In genomic region chr6:88619951-88620350, GRCh38 we compare ENCODE assay signal across 23 cellular contexts.
"Had no signal": no experiment of that assay in that cellular context is flagged by ENCODE, and none has a peak within 500 bp of the region (broad histone marks: within the 10 kb centered on the region; RNA-seq: fewer than 3 reads in every experiment).

No MANE protein-coding gene starts in this region.

- ATAC-seq: foreskin keratinocyte; left cardiac atrium; lower lobe of right lung; naive thymus-derived CD4-positive, alpha-beta T cell; psoas muscle; right lobe of liver; stimulated activated effector memory CD8-positive, alpha-beta T cell treated with anti-CD3 and anti-CD28 coated beads, Interleukin-12 subunit alpha, Interleukin-12 subunit beta, amount 100 ng/mL, for 72 hours; stimulated activated naive CD8-positive, alpha-beta T cell treated with anti-CD3 and anti-CD28 coated beads, Interleukin-15, Interleukin-2, amounts not matched to agents 100 U/mL and 50 U/mL, for 24 hours had no signal

- H3K36me3 Mint-ChIP-seq: stimulated activated effector memory CD8-positive, alpha-beta T cell treated with anti-CD3 and anti-CD28 coated beads, Interleukin-12 subunit alpha, Interleukin-12 subunit beta, amount 100 ng/mL, for 72 hours; type B pancreatic cell had no signal

- H2AFZ ChIP-seq: hepatocyte had no signal

- H3K4me3 Mint-ChIP-seq: endodermal cell; naive thymus-derived CD4-positive, alpha-beta T cell; nephron progenitor cell; stimulated activated effector memory CD8-positive, alpha-beta T cell treated with anti-CD3 and anti-CD28 coated beads, Interleukin-12 subunit alpha, Interleukin-12 subunit beta, amount 100 ng/mL, for 72 hours; type B pancreatic cell had no signal

- H3K27me3 ChIP-seq: foreskin keratinocyte, hepatocyte, right lobe of liver, suprapubic skin, thyroid gland had no signal

- H3K4me3 ChIP-seq: hepatocyte, left ventricle myocardium inferior, lower lobe of right lung, psoas muscle, right lobe of liver, suprapubic skin, thyroid gland had no signal

- H3K27me3 Mint-ChIP-seq: naive thymus-derived CD4-positive, alpha-beta T cell; type B pancreatic cell had no signal

- H3K9me3 ChIP-seq: left ventricle myocardium inferior, lower lobe of right lung, psoas muscle, right lobe of liver, suprapubic skin, thyroid gland had no signal

- H3K9me3 Mint-ChIP-seq: endodermal cell; nephron progenitor cell; stimulated activated effector memory CD8-positive, alpha-beta T cell treated with anti-CD3 and anti-CD28 coated beads, Interleukin-12 subunit alpha, Interleukin-12 subunit beta, amount 100 ng/mL, for 72 hours had no signal

- H3K36me3 ChIP-seq: left ventricle myocardium inferior, lower lobe of right lung, right lobe of liver, suprapubic skin, thyroid gland had no signal

- H3K4me1 ChIP-seq: foreskin keratinocyte, left ventricle myocardium inferior, lower lobe of right lung, psoas muscle, right lobe of liver, suprapubic skin, thyroid gland had no signal

- H3K27ac ChIP-seq: foreskin keratinocyte, hepatocyte, left ventricle myocardium inferior, lower lobe of right lung, psoas muscle, right lobe of liver, suprapubic skin, thyroid gland had no signal

- H3K4me2 ChIP-seq: hepatocyte had no signal

- H3K4me1 Mint-ChIP-seq: stimulated activated effector memory CD8-positive, alpha-beta T cell treated with anti-CD3 and anti-CD28 coated beads, Interleukin-12 subunit alpha, Interleukin-12 subunit beta, amount 100 ng/mL, for 72 hours had no signal

- DNase-seq: effector CD4-positive, alpha-beta T cell; endodermal cell; erythroblast; foreskin keratinocyte; head of caudate nucleus; kidney; left cardiac atrium; left ventricle myocardium inferior; lower lobe of right lung; mesenchymal stem cell; naive thymus-derived CD4-positive, alpha-beta T cell; nephron progenitor cell; psoas muscle; retina; right lobe of liver; stimulated activated CD4-positive, alpha-beta T cell treated with anti-CD3 and anti-CD28 coated beads, Interleukin-4, amount 100 ng/mL, for 1 hour; stimulated activated CD8-positive, alpha-beta memory T cell treated with anti-CD3 and anti-CD28 coated beads, Interleukin-4, amount 100 ng/mL, for 48 hours; stimulated activated naive CD8-positive, alpha-beta T cell treated with anti-CD3 and anti-CD28 coated beads, Interleukin-15, Interleukin-2, amounts not matched to agents 100 U/mL and 50 U/mL, for 24 hours; thyroid gland had no signal

- H3K79me2 ChIP-seq: hepatocyte had no signal

- H3K27ac Mint-ChIP-seq: endodermal cell; naive thymus-derived CD4-positive, alpha-beta T cell; nephron progenitor cell; stimulated activated effector memory CD8-positive, alpha-beta T cell treated with anti-CD3 and anti-CD28 coated beads, Interleukin-12 subunit alpha, Interleukin-12 subunit beta, amount 100 ng/mL, for 72 hours; type B pancreatic cell had no signal
